19 cellular contexts compared by ENCODE assay signal in the genomic region with DNA sequence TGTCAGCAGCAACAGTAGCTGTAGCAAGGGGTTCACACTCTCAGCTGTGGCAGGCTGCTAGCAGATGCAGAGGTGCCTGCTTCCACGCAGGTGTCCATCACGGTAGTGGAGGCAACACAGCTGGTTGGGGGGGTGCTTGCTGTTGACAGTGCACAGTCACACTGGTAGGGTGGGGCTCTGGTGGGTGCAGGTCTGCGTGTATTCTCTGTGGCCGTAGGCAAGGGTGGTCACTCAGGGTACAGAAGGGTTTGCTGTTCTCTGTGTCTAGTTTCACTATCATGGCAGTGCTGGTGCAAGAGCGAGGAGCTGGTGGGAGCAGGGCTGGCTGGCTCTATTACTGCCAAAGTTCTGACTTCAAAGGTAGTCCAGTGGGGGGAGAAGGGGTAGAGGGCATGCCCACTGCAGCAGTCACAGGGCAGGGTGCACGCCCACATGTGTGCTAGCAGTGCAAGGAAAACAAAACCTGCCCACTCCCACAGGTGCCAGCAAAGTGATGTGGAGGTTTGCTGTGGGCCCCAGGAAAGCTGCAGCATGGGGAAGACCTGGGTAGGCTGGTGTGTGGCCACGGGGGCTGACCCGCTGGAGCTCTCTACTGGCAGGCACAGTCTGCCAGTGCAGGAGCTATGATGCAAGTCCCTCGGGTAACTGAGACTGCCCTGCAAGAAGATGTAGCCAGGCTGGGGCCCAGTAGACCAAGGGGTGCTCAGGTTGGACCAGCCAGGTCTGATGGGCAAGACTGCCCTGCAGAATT.
"Had no signal": no experiment of that assay in that cellular context is flagged by ENCODE, and none has a peak within 500 bp of the region (broad histone marks: within the 10 kb centered on the region; RNA-seq: fewer than 3 reads in every experiment).

No MANE protein-coding gene starts in this region.

- ATAC-seq: activated T-cell treated with anti-CD3 and anti-CD28 coated beads, Interleukin-2, amount 50 U/mL, for 72 hours; foreskin keratinocyte; left ventricle myocardium superior; mucosa of descending colon; stimulated activated naive CD8-positive, alpha-beta T cell treated with anti-CD3 and anti-CD28 coated beads, Interleukin-15, amount 100 ng/mL, for 72 hours had no signal

- H3K36me3 ChIP-seq: cardiac muscle cell, ovary, right lobe of liver, suprapubic skin had no signal

- H3K4me3 ChIP-seq: cardiac muscle cell, mucosa of descending colon, ovary, right lobe of liver, smooth muscle cell, suprapubic skin had no signal

- DNase-seq: activated CD4-positive, alpha-beta T cell treated with anti-CD3 and anti-CD28 coated beads, Interleukin-2, amount 10 ng/mL, durations not matched to agents 7 days and 5 days; activated CD8-positive, alpha-beta memory T cell treated with anti-CD3 and anti-CD28 coated beads for 24 hours; activated CD8-positive, alpha-beta memory T cell treated with anti-CD3 and anti-CD28 coated beads, Interleukin-2, amount 50 U/mL, for 48 hours; activated effector memory CD4-positive, alpha-beta T cell treated with anti-CD3 and anti-CD28 coated beads, Interleukin-2, amount 50 U/mL, for 16 hours; activated T-cell treated with anti-CD3 and anti-CD28 coated beads, Interleukin-2, amount 50 U/mL, for 72 hours; foreskin keratinocyte; left ventricle myocardium superior; mucosa of descending colon; naive B cell; ovary; right lobe of liver; stimulated activated CD4-positive, alpha-beta T cell treated with anti-CD3 and anti-CD28 coated beads, Interleukin-4, amount 100 ng/mL, for 1 hour; stimulated activated naive CD8-positive, alpha-beta T cell treated with anti-CD3 and anti-CD28 coated beads, Interleukin-15, amount 100 ng/mL, for 72 hours; T-helper 1 cell; T-helper 9 cell had no signal

- H3K4me1 ChIP-seq: foreskin keratinocyte, right lobe of liver, suprapubic skin had no signal

- H3K4me2 ChIP-seq: smooth muscle cell had no signal

- H3K27me3 ChIP-seq: cardiac muscle cell, ovary, right lobe of liver, suprapubic skin had no signal

- H3K9me3 ChIP-seq: mucosa of descending colon, ovary, right lobe of liver, suprapubic skin had no signal

- H3K27ac ChIP-seq: cardiac muscle cell, epithelial cell of prostate, foreskin keratinocyte, ovary, right lobe of liver, suprapubic skin had no signal
